In genomic region chr2:180692322-180692721, GRCh38 we compare ENCODE assay signal across 23 cellular contexts.
"Had no signal": no experiment of that assay in that cellular context is flagged by ENCODE, and none has a peak within 500 bp of the region (broad histone marks: within the 10 kb centered on the region; RNA-seq: fewer than 3 reads in every experiment).

No MANE protein-coding gene starts in this region.

- DNase-seq: activated CD4-positive, alpha-beta T cell treated with anti-CD3 and anti-CD28 coated beads for 1 hour; activated CD4-positive, alpha-beta T cell treated with anti-CD3 and anti-CD28 coated beads, Interleukin-2, amount 50 U/mL, for 1 hour; activated CD8-positive, alpha-beta memory T cell treated with anti-CD3 and anti-CD28 coated beads, Interleukin-2, amount 50 U/mL, for 4 hours; activated naive CD4-positive, alpha-beta T cell; activated naive CD8-positive, alpha-beta T cell treated with anti-CD3 and anti-CD28 coated beads for 36 hours; activated T-cell treated with anti-CD3 and anti-CD28 coated beads, Interleukin-2, amount 50 U/mL, for 24 hours; colonic mucosa; dorsolateral prefrontal cortex; effector memory CD8-positive, alpha-beta T cell; heart right ventricle; islet precursor cell; lower lobe of right lung; naive B cell; retina; sigmoid colon; stimulated activated CD4-positive, alpha-beta T cell treated with anti-CD3 and anti-CD28 coated beads, Interleukin-15, amount 100 ng/mL, for 24 hours; stimulated activated CD4-positive, alpha-beta T cell treated with anti-CD3 and anti-CD28 coated beads, Interleukin-2, amount 100 ng/mL, for 48 hours; stimulated activated CD8-positive, alpha-beta memory T cell treated with anti-CD3 and anti-CD28 coated beads, Interleukin-4, amount 100 ng/mL, for 48 hours; stimulated activated naive CD4-positive, alpha-beta T cell; WERI-Rb-1 had no signal

- ATAC-seq: effector memory CD8-positive, alpha-beta T cell; heart right ventricle; left lobe of liver; lower lobe of right lung had no signal

- H3K27ac ChIP-seq: colonic mucosa, dorsolateral prefrontal cortex, heart right ventricle, lower lobe of right lung, neural progenitor cell, sigmoid colon, upper lobe of left lung, WERI-Rb-1 had no signal
